ENCODE assay signal across 8 cellular contexts in genomic region chrX:135973548-135974278, GRCh38. TPM values are rescaled to one million over a fixed set of nuclear protein-coding genes. Genes with fewer than 3 reads are reported as not detected.
DNase-seq lines count a peak whose midpoint lies in the region; ATAC-seq and TF ChIP-seq lines count a peak whose summit lies in the region.

Gene MMGT1 (minus strand): TSS chrX:135973988. CDS start chrX:135973675, 313 bp downstream.

- ATAC-seq in GM19328 (IDR thresholded peaks at IDR 0.05; ENCODE audit: unreplicated experiment) (peak; percentile 75), HG03469 (IDR thresholded peaks at IDR 0.05; ENCODE audit: unreplicated experiment) (peak; percentile 54), left lobe of liver (peak; percentile 87)

- no peaks in the 10 kb centered on the region for H3K36me3 ChIP-seq in BE2C

- H3K27me3 ChIP-seq in BE2C: no peaks in the 10 kb centered on the region

- no peaks in the 10 kb centered on the region for H3K9me3 ChIP-seq in BE2C

- peak within 1 kb of the TSS; percentile 94 for H3K4me3 ChIP-seq in BE2C (ENCODE audit: low read depth, low read length)

- DNase-seq in BE2C (peak; percentile 84), NCI-H69 (lab: John Stamatoyannopoulos, UW) (peak; percentile 92), dedifferentiated amniotic fluid mesenchymal stem cell (ENCODE audit: extremely low spot score) (peak; percentile 63), left lobe of liver (ENCODE audit: low spot score) (peak; percentile 85)
- peak; percentile 74 for DNase-seq in activated CD4-positive, alpha-beta T cell treated with anti-CD3 and anti-CD28 coated beads, Interleukin-2, amount 50 U/mL, for 1 hour
- DNase-seq in stimulated activated CD4-positive, alpha-beta T cell treated with anti-CD3 and anti-CD28 coated beads, Interleukin-2, amount 100 ng/mL, for 24 hours: peak; percentile 80 to 81

- TF ChIP-seq CTCF in BE2C (IDR thresholded peaks at IDR 0.05; ENCODE audit: low read depth, low read length): no peak

- no peaks in the 10 kb centered on the region for H3K4me1 ChIP-seq in BE2C

RNA-seq across cellular contexts. Expression of gene MMGT1, which starts in this region (rescaled TPM):
- 18.8 TPM for polyA plus RNA-seq in BE2C (2012; ENCODE audit: insufficient read depth, insufficient read length, low read depth)
- 4.7 TPM for total RNA-seq in left lobe of liver

Comparison
In these comparisons a context has a peak if more than half of its experiments do, and no peak if none do; other contexts are left out.
1. Peak in every context shown above with its lines: DNase-seq, ATAC-seq and H3K4me3 ChIP-seq.